In genomic region chr6:79802657-79803310, GRCh38 we compare ENCODE assay signal across 15 cellular contexts.
"Had no signal": no experiment of that assay in that cellular context is flagged by ENCODE, and none has a peak within 500 bp of the region (broad histone marks: within the 10 kb centered on the region; RNA-seq: fewer than 3 reads in every experiment).

No MANE protein-coding gene starts in this region.

- H3K4me3 ChIP-seq: heart left ventricle, smooth muscle cell, thyroid gland, vagina had no signal

- H3K36me3 ChIP-seq: heart left ventricle, thyroid gland, vagina had no signal

- H3K27me3 ChIP-seq: thyroid gland, vagina had no signal

- H3K27ac ChIP-seq: foreskin keratinocyte, heart left ventricle, thyroid gland, vagina had no signal

- H3K4me1 ChIP-seq: foreskin keratinocyte, heart left ventricle, thyroid gland, vagina had no signal

- DNase-seq: activated CD4-positive, alpha-beta memory T cell treated with anti-CD3 and anti-CD28 coated beads, Interleukin-2, amount 10 ng/mL, durations not matched to agents 7 days and 5 days; activated CD8-positive, alpha-beta memory T cell treated with anti-CD3 and anti-CD28 coated beads, Interleukin-2, amount 50 U/mL, for 4 hours; activated gamma-delta T cell treated with Interleukin-2 at 50 U/mL for 16 hours; activated naive CD8-positive, alpha-beta T cell treated with anti-CD3 and anti-CD28 coated beads, Interleukin-2, amount 10 ng/mL, durations not matched to agents 7 days and 5 days; activated T-cell treated with anti-CD3 and anti-CD28 coated beads, Interleukin-2, amount 50 U/mL, for 72 hours; anterior cingulate cortex; foreskin keratinocyte; heart left ventricle; occipital lobe; right cardiac atrium; thyroid gland had no signal

- H3K9me3 ChIP-seq: heart left ventricle, thyroid gland, vagina had no signal

- H3K4me2 ChIP-seq: smooth muscle cell had no signal

- ATAC-seq: activated T-cell treated with anti-CD3 and anti-CD28 coated beads, Interleukin-2, amount 50 U/mL, for 72 hours; foreskin keratinocyte; heart left ventricle; natural killer cell treated with Interleukin-12 subunit alpha and Interleukin-12 subunit beta and Interleukin-15 and Interleukin-18, amount 100 ng/mL, for 72 hours; right cardiac atrium; stimulated activated effector memory CD8-positive, alpha-beta T cell treated with anti-CD3 and anti-CD28 coated beads, Interleukin-12 subunit alpha, Interleukin-12 subunit beta, amount 100 ng/mL, for 72 hours had no signal
